Comparison of ENCODE assay signal across 1 cellular context in the genomic region with DNA sequence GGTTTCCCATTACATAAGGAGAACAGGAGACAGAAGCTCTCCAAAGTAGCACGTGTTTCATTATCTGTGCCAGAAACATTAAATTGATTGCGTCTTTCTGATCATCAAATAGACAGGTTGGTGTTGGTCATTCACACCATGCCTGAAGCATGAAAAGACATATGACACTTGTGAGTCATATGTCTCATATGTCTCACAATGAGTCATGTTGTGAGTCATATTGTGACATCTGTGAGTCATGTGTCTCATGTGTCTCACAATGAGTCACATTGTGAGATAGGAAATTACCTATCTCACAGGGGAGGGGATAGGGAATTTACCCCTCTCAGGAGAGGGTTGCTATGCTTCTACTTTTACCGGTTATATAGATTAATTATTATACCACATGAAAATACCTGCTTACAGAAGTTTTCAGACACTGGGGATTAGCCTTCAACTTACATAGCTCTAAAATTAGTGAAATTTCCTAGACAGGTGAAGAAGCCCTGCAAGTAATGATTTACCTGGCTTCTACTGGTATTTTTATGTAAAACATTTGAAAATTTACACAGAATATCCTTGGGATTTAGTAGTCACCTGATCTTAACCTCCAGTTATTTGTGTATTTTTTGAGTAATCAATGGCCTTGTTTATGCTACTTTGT.
TF ChIP-seq lines count a peak whose summit lies in the region.

No MANE protein-coding gene starts in this region.

TF ChIP-seq in GM12878, 131 proteins besides CTCF, POLR2A, EP300 and RAD21 (continued from another document and continues in another):
- no peak for TF ChIP-seq KDM1A (IDR thresholded peaks at IDR 0.05; ENCODE audit: borderline replicate concordance)
- TF ChIP-seq JUNB (IDR thresholded peaks at IDR 0.05), result peak; percentile 100
- peak; percentile 99 for TF ChIP-seq FOXM1 (IDR thresholded peaks at IDR 0.05; ENCODE audit: low read depth, low read length)
- peak; percentile 88 for TF ChIP-seq TCF7 (IDR thresholded peaks at IDR 0.05; ENCODE audit: borderline replicate concordance)
- TF ChIP-seq ZNF217 (IDR thresholded peaks at IDR 0.05), result peak; percentile 74; the same call in 1 of the 2 replicates
- TF ChIP-seq BHLHE40 (IDR thresholded peaks at IDR 0.05; ENCODE audit: borderline replicate concordance in 1 of 2, low read depth in 2 of 2, low read length in 1 of 2), result peak; percentile 98 to 99
- TF ChIP-seq, protein P1, sequence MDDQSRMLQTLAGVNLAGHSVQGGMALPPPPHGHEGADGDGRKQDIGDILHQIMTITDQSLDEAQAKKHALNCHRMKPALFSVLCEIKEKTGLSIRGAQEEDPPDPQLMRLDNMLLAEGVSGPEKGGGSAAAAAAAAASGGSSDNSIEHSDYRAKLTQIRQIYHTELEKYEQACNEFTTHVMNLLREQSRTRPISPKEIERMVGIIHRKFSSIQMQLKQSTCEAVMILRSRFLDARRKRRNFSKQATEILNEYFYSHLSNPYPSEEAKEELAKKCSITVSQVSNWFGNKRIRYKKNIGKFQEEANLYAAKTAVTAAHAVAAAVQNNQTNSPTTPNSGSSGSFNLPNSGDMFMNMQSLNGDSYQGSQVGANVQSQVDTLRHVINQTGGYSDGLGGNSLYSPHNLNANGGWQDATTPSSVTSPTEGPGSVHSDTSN (IDR thresholded peaks at IDR 0.05; ENCODE audit: insufficient replicate concordance, low read depth, low read length), result no peak
- no peak for TF ChIP-seq CBX3 (IDR thresholded peaks at IDR 0.05; ENCODE audit: borderline replicate concordance, low read depth)
- TF ChIP-seq SIN3A (IDR thresholded peaks at IDR 0.05; ENCODE audit: low read depth, low read length), result no peak
- TF ChIP-seq USF2 (IDR thresholded peaks at IDR 0.05; ENCODE audit: borderline replicate concordance, low read depth, low read length), result peak; percentile 85
- TF ChIP-seq NR2C2 (IDR thresholded peaks at IDR 0.05; ENCODE audit: borderline replicate concordance, control insufficient read depth, insufficient read length, low read depth), result no peak
- peak; percentile 97 for TF ChIP-seq IKZF1 (conservative IDR thresholded peaks at IDR 0.05)
- no peak for TF ChIP-seq CBFB (IDR thresholded peaks at IDR 0.05; ENCODE audit: low read depth)
- TF ChIP-seq SMAD1 (IDR thresholded peaks at IDR 0.05; ENCODE audit: low read depth, partially characterized antibody), result peak; percentile 88
- TF ChIP-seq ZBED1 (IDR thresholded peaks at IDR 0.05; ENCODE audit: borderline replicate concordance), result peak; percentile 99
- peak; percentile 97 for TF ChIP-seq NBN (IDR thresholded peaks at IDR 0.05)
- peak; percentile 100 for TF ChIP-seq IRF4 (IDR thresholded peaks at IDR 0.05; ENCODE audit: low read depth, low read length)
- peak; percentile 84 for TF ChIP-seq TCF12 (IDR thresholded peaks at IDR 0.05; ENCODE audit: low read depth, low read length)
- TF ChIP-seq TBL1XR1 (IDR thresholded peaks at IDR 0.05; ENCODE audit: low read depth, low read length), result peak; percentile 94; the same call in 1 of the 2 replicates
- TF ChIP-seq MTA3 (IDR thresholded peaks at IDR 0.05; ENCODE audit: borderline replicate concordance, low read length), result peak; percentile 97
- TF ChIP-seq RELB (IDR thresholded peaks at IDR 0.05; ENCODE audit: low read depth), result peak; percentile 100
- TF ChIP-seq ZBTB11 (CRISPR knock-in tag; IDR thresholded peaks at IDR 0.05), result no peak
- no peak for TF ChIP-seq SMARCA5 (IDR thresholded peaks at IDR 0.05)
- no peak for TF ChIP-seq MYC (IDR thresholded peaks at IDR 0.05; ENCODE audit: insufficient read depth, insufficient read length, insufficient replicate concordance, low read length, severe bottlenecking)
- no peak for TF ChIP-seq SREBF2 (IDR thresholded peaks at IDR 0.05; ENCODE audit: low read length)
- TF ChIP-seq POU2F2 (IDR thresholded peaks at IDR 0.05; ENCODE audit: borderline replicate concordance, low read depth, low read length), result peak; percentile 62; the same call in 1 of the 3 replicates
- TF ChIP-seq YY1 (IDR thresholded peaks at IDR 0.05; ENCODE audit: low read depth, low read length), result no peak
- no peak for TF ChIP-seq EGR1 (IDR thresholded peaks at IDR 0.05; ENCODE audit: borderline replicate concordance in 1 of 2, low read depth in 2 of 2, low read length in 2 of 2)
- TF ChIP-seq BMI1 (IDR thresholded peaks at IDR 0.05; ENCODE audit: borderline replicate concordance), result peak; percentile 95
- TF ChIP-seq MYB (IDR thresholded peaks at IDR 0.05; ENCODE audit: borderline replicate concordance, low read depth, low read length), result no peak
- no peak for TF ChIP-seq NFYA (IDR thresholded peaks at IDR 0.05; ENCODE audit: borderline replicate concordance, low read depth, low read length)
- 0 out of 2 replicates have a peak, but pooled peaks have one; percentile 58 for TF ChIP-seq TCF3 (IDR thresholded peaks at IDR 0.05; ENCODE audit: borderline replicate concordance, insufficient read depth, low read depth, low read length)
- peak; percentile 92 for TF ChIP-seq EED (IDR thresholded peaks at IDR 0.05; ENCODE audit: low read depth)
- peak; percentile 89 for TF ChIP-seq CREB1 (IDR thresholded peaks at IDR 0.05; ENCODE audit: low read depth)
- TF ChIP-seq, protein P2, sequence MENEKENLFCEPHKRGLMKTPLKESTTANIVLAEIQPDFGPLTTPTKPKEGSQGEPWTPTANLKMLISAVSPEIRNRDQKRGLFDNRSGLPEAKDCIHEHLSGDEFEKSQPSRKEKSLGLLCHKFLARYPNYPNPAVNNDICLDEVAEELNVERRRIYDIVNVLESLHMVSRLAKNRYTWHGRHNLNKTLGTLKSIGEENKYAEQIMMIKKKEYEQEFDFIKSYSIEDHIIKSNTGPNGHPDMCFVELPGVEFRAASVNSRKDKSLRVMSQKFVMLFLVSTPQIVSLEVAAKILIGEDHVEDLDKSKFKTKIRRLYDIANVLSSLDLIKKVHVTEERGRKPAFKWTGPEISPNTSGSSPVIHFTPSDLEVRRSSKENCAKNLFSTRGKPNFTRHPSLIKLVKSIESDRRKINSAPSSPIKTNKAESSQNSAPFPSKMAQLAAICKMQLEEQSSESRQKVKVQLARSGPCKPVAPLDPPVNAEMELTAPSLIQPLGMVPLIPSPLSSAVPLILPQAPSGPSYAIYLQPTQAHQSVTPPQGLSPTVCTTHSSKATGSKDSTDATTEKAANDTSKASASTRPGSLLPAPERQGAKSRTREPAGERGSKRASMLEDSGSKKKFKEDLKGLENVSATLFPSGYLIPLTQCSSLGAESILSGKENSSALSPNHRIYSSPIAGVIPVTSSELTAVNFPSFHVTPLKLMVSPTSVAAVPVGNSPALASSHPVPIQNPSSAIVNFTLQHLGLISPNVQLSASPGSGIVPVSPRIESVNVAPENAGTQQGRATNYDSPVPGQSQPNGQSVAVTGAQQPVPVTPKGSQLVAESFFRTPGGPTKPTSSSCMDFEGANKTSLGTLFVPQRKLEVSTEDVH (IDR thresholded peaks at IDR 0.05; ENCODE audit: low read depth, partially characterized antibody), result peak; percentile 75
- TF ChIP-seq SRF (IDR thresholded peaks at IDR 0.05; ENCODE audit: low read depth in 2 of 2, low read length in 2 of 2), result peak in 1 of 2 experiments; percentile 90; a peak in 2 of 4 replicates
- TF ChIP-seq MEF2B (IDR thresholded peaks at IDR 0.05; ENCODE audit: partially characterized antibody, poor library complexity, severe bottlenecking), result peak; percentile 93
- peak; percentile 98 for TF ChIP-seq CBX5 (IDR thresholded peaks at IDR 0.05; ENCODE audit: low read depth)
- no peak for TF ChIP-seq HDGF (IDR thresholded peaks at IDR 0.05)
- TF ChIP-seq, protein P3, sequence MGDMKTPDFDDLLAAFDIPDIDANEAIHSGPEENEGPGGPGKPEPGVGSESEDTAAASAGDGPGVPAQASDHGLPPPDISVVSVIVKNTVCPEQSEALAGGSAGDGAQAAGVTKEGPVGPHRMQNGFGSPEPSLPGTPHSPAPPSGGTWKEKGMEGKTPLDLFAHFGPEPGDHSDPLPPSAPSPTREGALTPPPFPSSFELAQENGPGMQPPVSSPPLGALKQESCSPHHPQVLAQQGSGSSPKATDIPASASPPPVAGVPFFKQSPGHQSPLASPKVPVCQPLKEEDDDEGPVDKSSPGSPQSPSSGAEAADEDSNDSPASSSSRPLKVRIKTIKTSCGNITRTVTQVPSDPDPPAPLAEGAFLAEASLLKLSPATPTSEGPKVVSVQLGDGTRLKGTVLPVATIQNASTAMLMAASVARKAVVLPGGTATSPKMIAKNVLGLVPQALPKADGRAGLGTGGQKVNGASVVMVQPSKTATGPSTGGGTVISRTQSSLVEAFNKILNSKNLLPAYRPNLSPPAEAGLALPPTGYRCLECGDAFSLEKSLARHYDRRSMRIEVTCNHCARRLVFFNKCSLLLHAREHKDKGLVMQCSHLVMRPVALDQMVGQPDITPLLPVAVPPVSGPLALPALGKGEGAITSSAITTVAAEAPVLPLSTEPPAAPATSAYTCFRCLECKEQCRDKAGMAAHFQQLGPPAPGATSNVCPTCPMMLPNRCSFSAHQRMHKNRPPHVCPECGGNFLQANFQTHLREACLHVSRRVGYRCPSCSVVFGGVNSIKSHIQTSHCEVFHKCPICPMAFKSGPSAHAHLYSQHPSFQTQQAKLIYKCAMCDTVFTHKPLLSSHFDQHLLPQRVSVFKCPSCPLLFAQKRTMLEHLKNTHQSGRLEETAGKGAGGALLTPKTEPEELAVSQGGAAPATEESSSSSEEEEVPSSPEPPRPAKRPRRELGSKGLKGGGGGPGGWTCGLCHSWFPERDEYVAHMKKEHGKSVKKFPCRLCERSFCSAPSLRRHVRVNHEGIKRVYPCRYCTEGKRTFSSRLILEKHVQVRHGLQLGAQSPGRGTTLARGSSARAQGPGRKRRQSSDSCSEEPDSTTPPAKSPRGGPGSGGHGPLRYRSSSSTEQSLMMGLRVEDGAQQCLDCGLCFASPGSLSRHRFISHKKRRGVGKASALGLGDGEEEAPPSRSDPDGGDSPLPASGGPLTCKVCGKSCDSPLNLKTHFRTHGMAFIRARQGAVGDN (IDR thresholded peaks at IDR 0.05), result peak; percentile 99
- TF ChIP-seq HDAC2 (IDR thresholded peaks at IDR 0.05), result no peak
- TF ChIP-seq JUND (IDR thresholded peaks at IDR 0.05; ENCODE audit: low read depth, low read length), result peak; percentile 99
- peak; percentile 81 for TF ChIP-seq MEF2A (IDR thresholded peaks at IDR 0.05; ENCODE audit: insufficient read depth, low read depth, low read length)
- peak; percentile 99 for TF ChIP-seq MTA2 (IDR thresholded peaks at IDR 0.05; ENCODE audit: low read depth)
- TF ChIP-seq, protein P4, sequence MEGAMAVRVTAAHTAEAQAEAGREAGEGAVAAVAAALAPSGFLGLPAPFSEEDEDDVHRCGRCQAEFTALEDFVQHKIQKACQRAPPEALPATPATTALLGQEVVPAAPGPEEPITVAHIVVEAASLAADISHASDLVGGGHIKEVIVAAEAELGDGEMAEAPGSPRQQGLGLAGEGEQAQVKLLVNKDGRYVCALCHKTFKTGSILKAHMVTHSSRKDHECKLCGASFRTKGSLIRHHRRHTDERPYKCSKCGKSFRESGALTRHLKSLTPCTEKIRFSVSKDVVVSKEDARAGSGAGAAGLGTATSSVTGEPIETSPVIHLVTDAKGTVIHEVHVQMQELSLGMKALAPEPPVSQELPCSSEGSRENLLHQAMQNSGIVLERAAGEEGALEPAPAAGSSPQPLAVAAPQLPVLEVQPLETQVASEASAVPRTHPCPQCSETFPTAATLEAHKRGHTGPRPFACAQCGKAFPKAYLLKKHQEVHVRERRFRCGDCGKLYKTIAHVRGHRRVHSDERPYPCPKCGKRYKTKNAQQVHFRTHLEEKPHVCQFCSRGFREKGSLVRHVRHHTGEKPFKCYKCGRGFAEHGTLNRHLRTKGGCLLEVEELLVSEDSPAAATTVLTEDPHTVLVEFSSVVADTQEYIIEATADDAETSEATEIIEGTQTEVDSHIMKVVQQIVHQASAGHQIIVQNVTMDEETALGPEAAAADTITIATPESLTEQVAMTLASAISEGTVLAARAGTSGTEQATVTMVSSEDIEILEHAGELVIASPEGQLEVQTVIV (IDR thresholded peaks at IDR 0.05; ENCODE audit: borderline replicate concordance, partially characterized antibody), result no peak
